Comparison of ENCODE assay signal across 1 cellular context in genomic region chr9:107627771-107628170, GRCh38.
TF ChIP-seq lines count a peak whose summit lies in the region.

No MANE protein-coding gene starts in this region.

TF ChIP-seq in GM23338, 12 proteins besides CTCF, POLR2A, EP300 and RAD21:
- TF ChIP-seq ZNF331 (CRISPR knock-in tag; IDR thresholded peaks at IDR 0.05; ENCODE audit: low read depth) (no peak), ZNF462 (CRISPR knock-in tag; IDR thresholded peaks at IDR 0.05) (no peak)
